Comparison of ENCODE assay signal across 16 cellular contexts in the genomic region with DNA sequence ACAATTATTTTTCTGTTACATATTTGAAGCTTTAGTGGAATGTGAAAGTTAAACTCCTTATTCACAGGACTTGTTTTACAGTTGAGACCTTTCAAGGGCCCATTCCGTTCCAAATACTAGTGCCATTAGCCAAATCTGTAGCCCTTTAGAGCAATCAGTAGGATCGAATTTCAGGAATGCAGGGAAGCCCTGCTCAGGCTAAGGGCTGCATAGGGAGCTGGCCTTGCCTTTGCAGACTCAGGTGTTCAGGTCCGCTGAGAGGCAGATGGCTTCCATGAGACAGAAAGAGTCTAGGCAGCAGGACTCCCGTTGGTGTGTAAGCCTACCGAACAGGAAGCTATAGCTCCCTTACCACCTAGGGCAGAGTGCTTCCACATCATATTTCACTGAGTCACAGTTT.
"Had no signal": no experiment of that assay in that cellular context is flagged by ENCODE, and none has a peak within 500 bp of the region (broad histone marks: within the 10 kb centered on the region; RNA-seq: fewer than 3 reads in every experiment).

No MANE protein-coding gene starts in this region.

- H3K4me3 ChIP-seq: heart left ventricle, left lung, spleen, thyroid gland had no signal

- H3K4me1 ChIP-seq: heart left ventricle, left lung, spleen, thyroid gland had no signal

- H3K27me3 Mint-ChIP-seq: activated naive CD8-positive, alpha-beta T cell treated with anti-CD3 and anti-CD28 coated beads for 36 hours; effector memory CD8-positive, alpha-beta T cell had no signal

- H3K4me3 Mint-ChIP-seq: activated naive CD8-positive, alpha-beta T cell treated with anti-CD3 and anti-CD28 coated beads for 36 hours; effector memory CD8-positive, alpha-beta T cell had no signal

- FAIRE-seq: frontal cortex had no signal

- ATAC-seq: effector memory CD8-positive, alpha-beta T cell; heart left ventricle; left lung had no signal

- DNase-seq: activated CD4-positive, alpha-beta T cell treated with anti-CD3 and anti-CD28 coated beads, Interleukin-2, amount 50 U/mL, for 4 hours; activated naive CD4-positive, alpha-beta T cell; activated naive CD8-positive, alpha-beta T cell treated with anti-CD3 and anti-CD28 coated beads for 36 hours; activated T-cell treated with anti-CD3 and anti-CD28 coated beads for 4 hours; amniotic stem cell; effector memory CD8-positive, alpha-beta T cell; heart left ventricle; left lung; retina; spleen; stimulated activated naive CD4-positive, alpha-beta T cell; SW 1271; T-helper 2 cell; thyroid gland; WERI-Rb-1 had no signal

- H3K36me3 Mint-ChIP-seq: activated naive CD8-positive, alpha-beta T cell treated with anti-CD3 and anti-CD28 coated beads for 36 hours had no signal

- H3K27ac Mint-ChIP-seq: activated naive CD8-positive, alpha-beta T cell treated with anti-CD3 and anti-CD28 coated beads for 36 hours; effector memory CD8-positive, alpha-beta T cell had no signal

- H3K9me3 ChIP-seq: thyroid gland had no signal

- H3K27me3 ChIP-seq: heart left ventricle, left lung, spleen, thyroid gland had no signal

- H3K27ac ChIP-seq: heart left ventricle, left lung, spleen, thyroid gland, WERI-Rb-1 had no signal

- H3K36me3 ChIP-seq: heart left ventricle, left lung, spleen, thyroid gland, WERI-Rb-1 had no signal

- H3K4me1 Mint-ChIP-seq: activated naive CD8-positive, alpha-beta T cell treated with anti-CD3 and anti-CD28 coated beads for 36 hours had no signal
